Comparison of ENCODE assay signal across 1 cellular context in genomic region chr16:89217138-89217387, GRCh38.
TF ChIP-seq lines count a peak whose summit lies in the region.

No MANE protein-coding gene starts in this region.

TF ChIP-seq in IMR-90, 13 proteins besides CTCF, POLR2A, EP300 and RAD21 (continued from another document):
- TF ChIP-seq ELK1 (IDR thresholded peaks at IDR 0.05; ENCODE audit: borderline replicate concordance, low read depth, low read length): no peak
